In genomic region chr14:24147761-24148428, GRCh38 we compare ENCODE assay signal across 1 cellular context.
A peak's percentile ranks its signal among the peaks of the same experiment; 100 is the strongest.
TF ChIP-seq lines count a peak whose summit lies in the region.

No MANE protein-coding gene starts in this region.

TF ChIP-seq in HepG2, 621 proteins besides CTCF, POLR2A, EP300 and RAD21 (continued from another document and continues in another):
- TF ChIP-seq HOMEZ (CRISPR knock-in tag; IDR thresholded peaks at IDR 0.05; ENCODE audit: low read depth) (no peak), ZNF280D (CRISPR knock-in tag; IDR thresholded peaks at IDR 0.05) (peak; percentile 89; the same call in 1 of the 2 replicates), KAT7 (CRISPR knock-in tag; IDR thresholded peaks at IDR 0.05; ENCODE audit: borderline replicate concordance) (no peak; the same call in 1 of the 2 replicates), SMARCC2 (IDR thresholded peaks at IDR 0.05) (no peak), PAF1 (CRISPR knock-in tag; IDR thresholded peaks at IDR 0.05) (no peak), FOXA3 (CRISPR knock-in tag; IDR thresholded peaks at IDR 0.05) (no peak), YEATS4 (CRISPR knock-in tag; IDR thresholded peaks at IDR 0.05; ENCODE audit: borderline replicate concordance) (peak; percentile 3; the same call in 1 of the 2 replicates), ZNF253 (CRISPR knock-in tag; IDR thresholded peaks at IDR 0.05; ENCODE audit: borderline replicate concordance) (0 out of 2 replicates have a peak, but pooled peaks have one; percentile 40), SOX5 (CRISPR knock-in tag; IDR thresholded peaks at IDR 0.05; ENCODE audit: borderline replicate concordance) (no peak; the same call in 1 of the 2 replicates), FOXP1 (IDR thresholded peaks at IDR 0.05) (no peak), FOXP1 (CRISPR knock-in tag; IDR thresholded peaks at IDR 0.05) (no peak), ZKSCAN5 (CRISPR knock-in tag; IDR thresholded peaks at IDR 0.05) (0 out of 2 replicates have a peak, but pooled peaks have one; percentile 50), RFXANK (CRISPR knock-in tag; IDR thresholded peaks at IDR 0.05) (no peak), PCBP2 (optimal IDR thresholded peaks at IDR 0.05; ENCODE audit: low read depth, low read length, poor library complexity, severe bottlenecking) (no peak), STAT6 (CRISPR knock-in tag; IDR thresholded peaks at IDR 0.05; ENCODE audit: borderline replicate concordance) (no peak), CSRNP2 (CRISPR knock-in tag; conservative IDR thresholded peaks at IDR 0.05; ENCODE audit: low read depth) (no peak), ZNF512 (CRISPR knock-in tag; IDR thresholded peaks at IDR 0.05) (no peak), ZNF816 (CRISPR knock-in tag; IDR thresholded peaks at IDR 0.05; ENCODE audit: borderline replicate concordance) (no peak), ZNF235 (CRISPR knock-in tag; IDR thresholded peaks at IDR 0.05; ENCODE audit: borderline replicate concordance) (peak; percentile 97), ZNF598 (CRISPR knock-in tag; IDR thresholded peaks at IDR 0.05; ENCODE audit: borderline replicate concordance) (peak; percentile 93), ZNF792 (CRISPR knock-in tag; IDR thresholded peaks at IDR 0.05) (no peak), ZNF33B (CRISPR knock-in tag; IDR thresholded peaks at IDR 0.05) (0 out of 2 replicates have a peak, but pooled peaks have one; percentile 59), NFE2L1 (CRISPR knock-in tag; IDR thresholded peaks at IDR 0.05; ENCODE audit: borderline replicate concordance) (peak; percentile 21; the same call in 1 of the 2 replicates), MXD1 (CRISPR knock-in tag; IDR thresholded peaks at IDR 0.05) (peak; percentile 72), ZNF891 (CRISPR knock-in tag; IDR thresholded peaks at IDR 0.05) (no peak), SNRNP70 (IDR thresholded peaks at IDR 0.05; ENCODE audit: low read depth, low read length) (no peak), ZNF337 (CRISPR knock-in tag; IDR thresholded peaks at IDR 0.05; ENCODE audit: borderline replicate concordance, low read depth) (no peak), ZNF616 (CRISPR knock-in tag; IDR thresholded peaks at IDR 0.05; ENCODE audit: low read depth) (no peak), STAT5B (CRISPR knock-in tag; IDR thresholded peaks at IDR 0.05) (no peak), ZNF44 (CRISPR knock-in tag; IDR thresholded peaks at IDR 0.05) (0 out of 2 replicates have a peak, but pooled peaks have one; percentile 80), ARNT2 (CRISPR knock-in tag; IDR thresholded peaks at IDR 0.05; ENCODE audit: low read depth) (0 out of 2 replicates have a peak, but pooled peaks have one; percentile 4)
- TF ChIP-seq, protein P1, sequence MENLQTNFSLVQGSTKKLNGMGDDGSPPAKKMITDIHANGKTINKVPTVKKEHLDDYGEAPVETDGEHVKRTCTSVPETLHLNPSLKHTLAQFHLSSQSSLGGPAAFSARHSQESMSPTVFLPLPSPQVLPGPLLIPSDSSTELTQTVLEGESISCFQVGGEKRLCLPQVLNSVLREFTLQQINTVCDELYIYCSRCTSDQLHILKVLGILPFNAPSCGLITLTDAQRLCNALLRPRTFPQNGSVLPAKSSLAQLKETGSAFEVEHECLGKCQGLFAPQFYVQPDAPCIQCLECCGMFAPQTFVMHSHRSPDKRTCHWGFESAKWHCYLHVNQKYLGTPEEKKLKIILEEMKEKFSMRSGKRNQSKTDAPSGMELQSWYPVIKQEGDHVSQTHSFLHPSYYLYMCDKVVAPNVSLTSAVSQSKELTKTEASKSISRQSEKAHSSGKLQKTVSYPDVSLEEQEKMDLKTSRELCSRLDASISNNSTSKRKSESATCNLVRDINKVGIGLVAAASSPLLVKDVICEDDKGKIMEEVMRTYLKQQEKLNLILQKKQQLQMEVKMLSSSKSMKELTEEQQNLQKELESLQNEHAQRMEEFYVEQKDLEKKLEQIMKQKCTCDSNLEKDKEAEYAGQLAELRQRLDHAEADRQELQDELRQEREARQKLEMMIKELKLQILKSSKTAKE (CRISPR knock-in tag; IDR thresholded peaks at IDR 0.05; ENCODE audit: borderline replicate concordance): no peak
- TF ChIP-seq, protein P2, sequence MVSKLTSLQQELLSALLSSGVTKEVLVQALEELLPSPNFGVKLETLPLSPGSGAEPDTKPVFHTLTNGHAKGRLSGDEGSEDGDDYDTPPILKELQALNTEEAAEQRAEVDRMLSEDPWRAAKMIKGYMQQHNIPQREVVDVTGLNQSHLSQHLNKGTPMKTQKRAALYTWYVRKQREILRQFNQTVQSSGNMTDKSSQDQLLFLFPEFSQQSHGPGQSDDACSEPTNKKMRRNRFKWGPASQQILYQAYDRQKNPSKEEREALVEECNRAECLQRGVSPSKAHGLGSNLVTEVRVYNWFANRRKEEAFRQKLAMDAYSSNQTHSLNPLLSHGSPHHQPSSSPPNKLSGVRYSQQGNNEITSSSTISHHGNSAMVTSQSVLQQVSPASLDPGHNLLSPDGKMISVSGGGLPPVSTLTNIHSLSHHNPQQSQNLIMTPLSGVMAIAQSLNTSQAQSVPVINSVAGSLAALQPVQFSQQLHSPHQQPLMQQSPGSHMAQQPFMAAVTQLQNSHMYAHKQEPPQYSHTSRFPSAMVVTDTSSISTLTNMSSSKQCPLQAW (CRISPR knock-in tag; IDR thresholded peaks at IDR 0.05): no peak
- TF ChIP-seq, protein P3, sequence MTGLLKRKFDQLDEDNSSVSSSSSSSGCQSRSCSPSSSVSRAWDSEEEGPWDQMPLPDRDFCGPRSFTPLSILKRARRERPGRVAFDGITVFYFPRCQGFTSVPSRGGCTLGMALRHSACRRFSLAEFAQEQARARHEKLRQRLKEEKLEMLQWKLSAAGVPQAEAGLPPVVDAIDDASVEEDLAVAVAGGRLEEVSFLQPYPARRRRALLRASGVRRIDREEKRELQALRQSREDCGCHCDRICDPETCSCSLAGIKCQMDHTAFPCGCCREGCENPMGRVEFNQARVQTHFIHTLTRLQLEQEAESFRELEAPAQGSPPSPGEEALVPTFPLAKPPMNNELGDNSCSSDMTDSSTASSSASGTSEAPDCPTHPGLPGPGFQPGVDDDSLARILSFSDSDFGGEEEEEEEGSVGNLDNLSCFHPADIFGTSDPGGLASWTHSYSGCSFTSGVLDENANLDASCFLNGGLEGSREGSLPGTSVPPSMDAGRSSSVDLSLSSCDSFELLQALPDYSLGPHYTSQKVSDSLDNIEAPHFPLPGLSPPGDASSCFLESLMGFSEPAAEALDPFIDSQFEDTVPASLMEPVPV (CRISPR knock-in tag; IDR thresholded peaks at IDR 0.05): peak; percentile 78; the same call in 1 of the 2 replicates
- TF ChIP-seq, protein P4, sequence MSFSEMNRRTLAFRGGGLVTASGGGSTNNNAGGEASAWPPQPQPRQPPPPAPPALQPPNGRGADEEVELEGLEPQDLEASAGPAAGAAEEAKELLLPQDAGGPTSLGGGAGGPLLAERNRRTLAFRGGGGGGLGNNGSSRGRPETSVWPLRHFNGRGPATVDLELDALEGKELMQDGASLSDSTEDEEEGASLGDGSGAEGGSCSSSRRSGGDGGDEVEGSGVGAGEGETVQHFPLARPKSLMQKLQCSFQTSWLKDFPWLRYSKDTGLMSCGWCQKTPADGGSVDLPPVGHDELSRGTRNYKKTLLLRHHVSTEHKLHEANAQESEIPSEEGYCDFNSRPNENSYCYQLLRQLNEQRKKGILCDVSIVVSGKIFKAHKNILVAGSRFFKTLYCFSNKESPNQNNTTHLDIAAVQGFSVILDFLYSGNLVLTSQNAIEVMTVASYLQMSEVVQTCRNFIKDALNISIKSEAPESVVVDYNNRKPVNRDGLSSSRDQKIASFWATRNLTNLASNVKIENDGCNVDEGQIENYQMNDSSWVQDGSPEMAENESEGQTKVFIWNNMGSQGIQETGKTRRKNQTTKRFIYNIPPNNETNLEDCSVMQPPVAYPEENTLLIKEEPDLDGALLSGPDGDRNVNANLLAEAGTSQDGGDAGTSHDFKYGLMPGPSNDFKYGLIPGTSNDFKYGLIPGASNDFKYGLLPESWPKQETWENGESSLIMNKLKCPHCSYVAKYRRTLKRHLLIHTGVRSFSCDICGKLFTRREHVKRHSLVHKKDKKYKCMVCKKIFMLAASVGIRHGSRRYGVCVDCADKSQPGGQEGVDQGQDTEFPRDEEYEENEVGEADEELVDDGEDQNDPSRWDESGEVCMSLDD (CRISPR knock-in tag; IDR thresholded peaks at IDR 0.05; ENCODE audit: borderline replicate concordance): no peak
- TF ChIP-seq, protein P5, sequence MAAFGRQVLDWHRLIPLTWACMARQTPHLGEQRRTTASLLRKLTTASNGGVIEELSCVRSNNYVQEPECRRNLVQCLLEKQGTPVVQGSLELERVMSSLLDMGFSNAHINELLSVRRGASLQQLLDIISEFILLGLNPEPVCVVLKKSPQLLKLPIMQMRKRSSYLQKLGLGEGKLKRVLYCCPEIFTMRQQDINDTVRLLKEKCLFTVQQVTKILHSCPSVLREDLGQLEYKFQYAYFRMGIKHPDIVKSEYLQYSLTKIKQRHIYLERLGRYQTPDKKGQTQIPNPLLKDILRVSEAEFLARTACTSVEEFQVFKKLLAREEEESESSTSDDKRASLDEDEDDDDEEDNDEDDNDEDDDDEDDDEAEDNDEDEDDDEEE (CRISPR knock-in tag; IDR thresholded peaks at IDR 0.05): no peak
